Comparison of ENCODE assay signal across 9 cellular contexts in genomic region chr18:32974421-32975165, GRCh38.
DNase-seq lines count a peak whose midpoint lies in the region; ATAC-seq and TF ChIP-seq lines count a peak whose summit lies in the region.
"Had no signal": no experiment of that assay in that cellular context is flagged by ENCODE, and none has a peak within 500 bp of the region (broad histone marks: within the 10 kb centered on the region; RNA-seq: fewer than 3 reads in every experiment).

No MANE protein-coding gene starts in this region.

- no peaks in the 10 kb centered on the region for H3F3A ChIP-seq in neural progenitor cell (ENCODE audit: low read depth)

- no peaks in the 10 kb centered on the region for H3K27me3 ChIP-seq in neural progenitor cell
- no peaks in the 10 kb centered on the region for H3K27me3 ChIP-seq in effector memory CD4-positive, alpha-beta T cell (replicated peaks; ENCODE audit: control insufficient read depth, insufficient read depth, low read length, poor library complexity, severe bottlenecking)

- ATAC-seq in GM18909 (IDR thresholded peaks at IDR 0.05; ENCODE audit: poor library complexity, unreplicated experiment) (peak; percentile 76), HG02870 (IDR thresholded peaks at IDR 0.05; ENCODE audit: unreplicated experiment) (peak; percentile 97)

- POLR2A ChIA-PET in activated CD4-positive, alpha-beta T cell treated with anti-CD3 and anti-CD28 coated beads, Interleukin-2, amount 10 ng/mL, durations not matched to agents 7 days and 5 days (lab: Charles Lee): no interaction called here

- no peaks in the 10 kb centered on the region for H3K27me3 Mint-ChIP-seq in neural progenitor cell (ENCODE audit: insufficient read depth, low read depth)
- peaks cover 2% of the 10 kb centered on the region for H3K27me3 Mint-ChIP-seq in activated CD4-positive, alpha-beta T cell treated with anti-CD3 and anti-CD28 coated beads, Interleukin-2, amount 10 ng/mL, durations not matched to agents 7 days and 5 days

- peak; percentile 15 for DNase-seq in NCI-H1436 (lab: John Stamatoyannopoulos, UW)
- no peak for DNase-seq in neural progenitor cell (ENCODE audit: low spot score)
- DNase-seq in COR-L47 (lab: John Stamatoyannopoulos, UW): no peak
- no peak for DNase-seq in activated CD4-positive, alpha-beta T cell treated with anti-CD3 and anti-CD28 coated beads, Interleukin-2, amount 10 ng/mL, durations not matched to agents 7 days and 5 days
- no peak for DNase-seq in effector CD8-positive, alpha-beta T cell (lab: John Stamatoyannopoulos, UW)
- DNase-seq in effector memory CD4-positive, alpha-beta T cell: no peak
- DNase-seq: GDM1 had no signal

- H3K9me3 ChIP-seq in neural progenitor cell (ENCODE audit: low read depth): no peaks in the 10 kb centered on the region
- H3K9me3 ChIP-seq in effector memory CD4-positive, alpha-beta T cell (ENCODE audit: control insufficient read depth, low read length): no peaks in the 10 kb centered on the region

- H3K79me2 ChIP-seq in neural progenitor cell (ENCODE audit: low read depth): no peaks in the 10 kb centered on the region

- no peaks in the 10 kb centered on the region for H4K20me1 ChIP-seq in neural progenitor cell (ENCODE audit: low read depth)

- CTCF ChIA-PET in activated CD4-positive, alpha-beta T cell treated with anti-CD3 and anti-CD28 coated beads, Interleukin-2, amount 10 ng/mL, durations not matched to agents 7 days and 5 days (lab: Charles Lee): no interaction called here

- H3K9me3 Mint-ChIP-seq in neural progenitor cell: peaks cover 11% of the 10 kb centered on the region
- no peaks in the 10 kb centered on the region for H3K9me3 Mint-ChIP-seq in activated CD4-positive, alpha-beta T cell treated with anti-CD3 and anti-CD28 coated beads, Interleukin-2, amount 10 ng/mL, durations not matched to agents 7 days and 5 days

- TF ChIP-seq CTCF in neural progenitor cell (IDR thresholded peaks at IDR 0.05): no peak

- peak overlapping the region; percentile 44 for H3K4me3 Mint-ChIP-seq in neural progenitor cell
- H3K4me3 Mint-ChIP-seq in activated CD4-positive, alpha-beta T cell treated with anti-CD3 and anti-CD28 coated beads, Interleukin-2, amount 10 ng/mL, durations not matched to agents 7 days and 5 days: no peak overlapping the region

- peak overlapping the region; percentile 50 for H3K27ac Mint-ChIP-seq in neural progenitor cell
- no peak overlapping the region for H3K27ac Mint-ChIP-seq in activated CD4-positive, alpha-beta T cell treated with anti-CD3 and anti-CD28 coated beads, Interleukin-2, amount 10 ng/mL, durations not matched to agents 7 days and 5 days

- no peak overlapping the region for H3K4me3 ChIP-seq in neural progenitor cell
- no peak overlapping the region for H3K4me3 ChIP-seq in effector memory CD4-positive, alpha-beta T cell (ENCODE audit: insufficient read depth, low read depth, low read length, poor library complexity, severe bottlenecking)

- H2AFZ ChIP-seq in neural progenitor cell (replicated peaks): peak overlapping the region; percentile 61

- peaks cover 29% of the 10 kb centered on the region for H3K4me1 Mint-ChIP-seq in neural progenitor cell
- H3K4me1 Mint-ChIP-seq in activated CD4-positive, alpha-beta T cell treated with anti-CD3 and anti-CD28 coated beads, Interleukin-2, amount 10 ng/mL, durations not matched to agents 7 days and 5 days: no peaks in the 10 kb centered on the region

- no peak overlapping the region for H3K27ac ChIP-seq in neural progenitor cell
- no peak overlapping the region for H3K27ac ChIP-seq in effector memory CD4-positive, alpha-beta T cell (ENCODE audit: insufficient read depth, low read length, poor library complexity, severe bottlenecking)

- no peak overlapping the region for H3K9ac ChIP-seq in neural progenitor cell

- no peaks in the 10 kb centered on the region for H3K36me3 ChIP-seq in neural progenitor cell
- no peaks in the 10 kb centered on the region for H3K36me3 ChIP-seq in effector memory CD4-positive, alpha-beta T cell (ENCODE audit: control insufficient read depth, insufficient read depth, low read length)

- peaks cover 6% of the 10 kb centered on the region for H3K36me3 Mint-ChIP-seq in neural progenitor cell
- no peaks in the 10 kb centered on the region for H3K36me3 Mint-ChIP-seq in activated CD4-positive, alpha-beta T cell treated with anti-CD3 and anti-CD28 coated beads, Interleukin-2, amount 10 ng/mL, durations not matched to agents 7 days and 5 days (ENCODE audit: low read depth)

- H3K4me2 ChIP-seq in neural progenitor cell: peak overlapping the region; percentile 13

- peaks cover 8% of the 10 kb centered on the region for H3K4me1 ChIP-seq in neural progenitor cell
- H3K4me1 ChIP-seq in effector memory CD4-positive, alpha-beta T cell (ENCODE audit: control insufficient read depth, insufficient read depth, low read length, poor library complexity, severe bottlenecking): no peaks in the 10 kb centered on the region
